Comparison of ENCODE assay signal across 23 cellular contexts in genomic region chr1:165114889-165115285, GRCh38.
"Had no signal": no experiment of that assay in that cellular context is flagged by ENCODE, and none has a peak within 500 bp of the region (broad histone marks: within the 10 kb centered on the region; RNA-seq: fewer than 3 reads in every experiment).

No MANE protein-coding gene starts in this region.

- DNase-seq: effector CD8-positive, alpha-beta T cell; heart left ventricle; kidney; left lung; naive B cell; stimulated activated CD4-positive, alpha-beta T cell treated with anti-CD3 and anti-CD28 coated beads, Interleukin-12 subunit alpha, Interleukin-12 subunit beta, amount 100 ng/mL, for 4 hours; stimulated activated CD4-positive, alpha-beta T cell treated with anti-CD3 and anti-CD28 coated beads, Interleukin-1b, Interleukin-23, amount 100 ng/mL, for 48 hours; stimulated activated CD4-positive, alpha-beta T cell treated with anti-CD3 and anti-CD28 coated beads, Interleukin-4, amount 100 ng/mL, for 1 hour; stimulated activated naive CD4-positive, alpha-beta T cell treated with Interleukin-2 at 50 U/mL for 16 hours; stomach had no signal

- H3K4me3 ChIP-seq: gastroesophageal sphincter, heart left ventricle, hepatocyte, left lung, mucosa of descending colon, smooth muscle cell, stomach, thyroid gland had no signal

- H3K79me2 ChIP-seq: hepatocyte, parathyroid adenoma had no signal

- H3K4me2 ChIP-seq: hepatocyte, smooth muscle cell had no signal

- H2AFZ ChIP-seq: hepatocyte, parathyroid adenoma had no signal

- H3K9me3 ChIP-seq: gastroesophageal sphincter, heart left ventricle, left lung, mucosa of descending colon, neutrophil, stomach, thyroid gland had no signal

- H3K27me3 ChIP-seq: foreskin keratinocyte, thyroid gland had no signal

- ATAC-seq: esophagus mucosa; foreskin keratinocyte; gastroesophageal sphincter; heart left ventricle; natural killer cell treated with Interleukin-12 subunit alpha and Interleukin-12 subunit beta and Interleukin-15 and Interleukin-18, amount 100 ng/mL, for 72 hours; sciatic nerve had no signal

- H3K27ac ChIP-seq: epithelial cell of prostate, foreskin keratinocyte, gastroesophageal sphincter, heart left ventricle, hepatocyte, left lung, neutrophil, parathyroid adenoma, stomach, thyroid gland had no signal

- FAIRE-seq: colon, kidney had no signal

- H3K4me1 ChIP-seq: gastroesophageal sphincter, left lung, parathyroid adenoma had no signal

- H3K9ac ChIP-seq: parathyroid adenoma had no signal

- H3K36me3 ChIP-seq: gastroesophageal sphincter, heart left ventricle, left lung, neutrophil, stomach, thyroid gland had no signal
